In the genomic region with DNA sequence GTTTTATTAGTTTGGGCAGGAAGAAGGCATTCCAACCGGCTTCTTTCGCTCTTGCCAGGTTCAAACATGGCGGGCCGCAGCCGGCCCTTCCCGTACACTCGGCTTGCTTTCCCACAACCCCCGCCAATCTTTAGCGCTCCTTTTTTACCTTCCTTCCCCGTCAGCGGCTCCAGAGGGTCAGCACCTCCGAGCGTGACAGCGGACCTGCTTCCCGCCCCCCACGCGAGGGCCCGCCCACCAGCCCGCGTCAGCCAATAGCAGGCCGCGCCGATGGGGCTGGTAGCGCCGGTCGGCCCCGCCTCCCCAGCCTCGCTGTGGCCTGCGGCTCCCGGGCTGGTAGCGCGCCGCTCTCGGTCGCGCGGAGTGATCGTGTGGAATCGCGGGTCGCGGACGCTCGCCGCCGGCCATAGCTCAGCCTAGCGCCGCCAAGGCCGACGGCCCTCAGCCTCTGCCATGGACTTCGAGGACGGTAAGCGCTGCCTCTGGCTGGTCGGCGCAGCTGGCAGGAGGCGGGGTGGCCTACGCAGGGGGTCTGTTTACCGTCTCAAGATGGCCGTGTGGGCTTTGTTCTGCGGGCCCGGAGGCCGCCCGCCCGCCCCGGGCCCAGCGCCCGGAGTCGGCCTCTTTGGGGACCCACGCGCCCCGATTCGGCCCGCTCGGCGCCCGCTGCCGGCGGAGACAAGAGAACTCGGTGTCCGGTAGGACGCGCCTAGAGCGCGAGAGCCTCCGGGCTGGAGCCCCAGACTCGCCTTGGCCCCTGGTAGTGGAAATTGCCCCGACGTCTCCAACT, we compare ENCODE assay signal across 1 cellular context.
TF ChIP-seq lines count a peak whose summit lies in the region.

A gene with protein sequence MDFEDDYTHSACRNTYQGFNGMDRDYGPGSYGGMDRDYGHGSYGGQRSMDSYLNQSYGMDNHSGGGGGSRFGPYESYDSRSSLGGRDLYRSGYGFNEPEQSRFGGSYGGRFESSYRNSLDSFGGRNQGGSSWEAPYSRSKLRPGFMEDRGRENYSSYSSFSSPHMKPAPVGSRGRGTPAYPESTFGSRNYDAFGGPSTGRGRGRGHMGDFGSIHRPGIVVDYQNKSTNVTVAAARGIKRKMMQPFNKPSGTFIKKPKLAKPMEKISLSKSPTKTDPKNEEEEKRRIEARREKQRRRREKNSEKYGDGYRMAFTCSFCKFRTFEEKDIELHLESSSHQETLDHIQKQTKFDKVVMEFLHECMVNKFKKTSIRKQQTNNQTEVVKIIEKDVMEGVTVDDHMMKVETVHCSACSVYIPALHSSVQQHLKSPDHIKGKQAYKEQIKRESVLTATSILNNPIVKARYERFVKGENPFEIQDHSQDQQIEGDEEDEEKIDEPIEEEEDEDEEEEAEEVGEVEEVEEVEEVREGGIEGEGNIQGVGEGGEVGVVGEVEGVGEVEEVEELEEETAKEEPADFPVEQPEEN (plus strand): TSS at position 306 of the 790 bp plus-strand sequence. CDS start 148 bp downstream, at position 454.

TF ChIP-seq in WTC11, 78 proteins besides CTCF, POLR2A, EP300 and RAD21 (continued from another document and continues in another):
- TF ChIP-seq ZNF121 (CRISPR knock-in tag; IDR thresholded peaks at IDR 0.05) (no peak), FOXP1 (CRISPR knock-in tag; IDR thresholded peaks at IDR 0.05; ENCODE audit: borderline replicate concordance) (no peak; the same call in none of the 2 replicates), ZNF671 (CRISPR knock-in tag; IDR thresholded peaks at IDR 0.05) (no peak), TEAD4 (CRISPR knock-in tag; IDR thresholded peaks at IDR 0.05) (no peak), AR (CRISPR knock-in tag; IDR thresholded peaks at IDR 0.05) (no peak), FOXK1 (CRISPR knock-in tag; IDR thresholded peaks at IDR 0.05) (peak; percentile 86; the same call in 1 of the 2 replicates), ATF3 (CRISPR knock-in tag; conservative IDR thresholded peaks at IDR 0.05) (no peak), ZNF232 (CRISPR knock-in tag; IDR thresholded peaks at IDR 0.05) (peak; percentile 41; the same call in 1 of the 2 replicates), NFYB (CRISPR knock-in tag; conservative IDR thresholded peaks at IDR 0.05; ENCODE audit: low read depth) (peak; percentile 68), ZNF263 (CRISPR knock-in tag; IDR thresholded peaks at IDR 0.05; ENCODE audit: low read depth) (peak; percentile 51), ZNF317 (CRISPR knock-in tag; IDR thresholded peaks at IDR 0.05; ENCODE audit: borderline replicate concordance, low read depth) (0 out of 2 replicates have a peak, but pooled peaks have one; percentile 60), PRDM15 (CRISPR knock-in tag; IDR thresholded peaks at IDR 0.05) (no peak), MAX (CRISPR knock-in tag; IDR thresholded peaks at IDR 0.05) (peak; percentile 92), ZNF281 (CRISPR knock-in tag; IDR thresholded peaks at IDR 0.05) (0 out of 2 replicates have a peak, but pooled peaks have one; percentile 44), NR2C2 (CRISPR knock-in tag; IDR thresholded peaks at IDR 0.05) (0 out of 2 replicates have a peak, but pooled peaks have one; percentile 62), ZNF396 (CRISPR knock-in tag; IDR thresholded peaks at IDR 0.05; ENCODE audit: borderline replicate concordance) (no peak), ZNF425 (CRISPR knock-in tag; conservative IDR thresholded peaks at IDR 0.05) (no peak), ZNF416 (CRISPR knock-in tag; IDR thresholded peaks at IDR 0.05) (peak; percentile 59; the same call in 1 of the 2 replicates), ZNF512 (CRISPR knock-in tag; IDR thresholded peaks at IDR 0.05; ENCODE audit: borderline replicate concordance) (no peak), ESRRA (CRISPR knock-in tag; IDR thresholded peaks at IDR 0.05; ENCODE audit: borderline replicate concordance) (peak; percentile 39; the same call in 1 of the 2 replicates), FOXJ3 (CRISPR knock-in tag; IDR thresholded peaks at IDR 0.05; ENCODE audit: borderline replicate concordance) (no peak), E2F5 (CRISPR knock-in tag; IDR thresholded peaks at IDR 0.05) (peak; percentile 96), SP1 (CRISPR knock-in tag; conservative IDR thresholded peaks at IDR 0.05) (peak; percentile 97), OVOL2 (CRISPR knock-in tag; IDR thresholded peaks at IDR 0.05; ENCODE audit: borderline replicate concordance) (no peak), SMAD4 (CRISPR knock-in tag; IDR thresholded peaks at IDR 0.05) (no peak), MYBL2 (CRISPR knock-in tag; IDR thresholded peaks at IDR 0.05) (0 out of 2 replicates have a peak, but pooled peaks have one; percentile 23)
- TF ChIP-seq, protein P1, sequence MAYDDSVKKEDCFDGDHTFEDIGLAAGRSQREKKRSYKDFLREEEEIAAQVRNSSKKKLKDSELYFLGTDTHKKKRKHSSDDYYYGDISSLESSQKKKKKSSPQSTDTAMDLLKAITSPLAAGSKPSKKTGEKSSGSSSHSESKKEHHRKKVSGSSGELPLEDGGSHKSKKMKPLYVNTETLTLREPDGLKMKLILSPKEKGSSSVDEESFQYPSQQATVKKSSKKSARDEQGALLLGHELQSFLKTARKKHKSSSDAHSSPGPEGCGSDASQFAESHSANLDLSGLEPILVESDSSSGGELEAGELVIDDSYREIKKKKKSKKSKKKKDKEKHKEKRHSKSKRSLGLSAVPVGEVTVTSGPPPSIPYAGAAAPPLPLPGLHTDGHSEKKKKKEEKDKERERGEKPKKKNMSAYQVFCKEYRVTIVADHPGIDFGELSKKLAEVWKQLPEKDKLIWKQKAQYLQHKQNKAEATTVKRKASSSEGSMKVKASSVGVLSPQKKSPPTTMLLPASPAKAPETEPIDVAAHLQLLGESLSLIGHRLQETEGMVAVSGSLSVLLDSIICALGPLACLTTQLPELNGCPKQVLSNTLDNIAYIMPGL (CRISPR knock-in tag; IDR thresholded peaks at IDR 0.05), result peak; percentile 97
- TF ChIP-seq, protein P2, sequence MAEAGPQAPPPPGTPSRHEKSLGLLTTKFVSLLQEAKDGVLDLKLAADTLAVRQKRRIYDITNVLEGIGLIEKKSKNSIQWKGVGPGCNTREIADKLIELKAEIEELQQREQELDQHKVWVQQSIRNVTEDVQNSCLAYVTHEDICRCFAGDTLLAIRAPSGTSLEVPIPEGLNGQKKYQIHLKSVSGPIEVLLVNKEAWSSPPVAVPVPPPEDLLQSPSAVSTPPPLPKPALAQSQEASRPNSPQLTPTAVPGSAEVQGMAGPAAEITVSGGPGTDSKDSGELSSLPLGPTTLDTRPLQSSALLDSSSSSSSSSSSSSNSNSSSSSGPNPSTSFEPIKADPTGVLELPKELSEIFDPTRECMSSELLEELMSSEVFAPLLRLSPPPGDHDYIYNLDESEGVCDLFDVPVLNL (CRISPR knock-in tag; IDR thresholded peaks at IDR 0.05; ENCODE audit: borderline replicate concordance, low read depth), result peak; percentile 79
